ENCODE assay signal across 14 cellular contexts in the genomic region with DNA sequence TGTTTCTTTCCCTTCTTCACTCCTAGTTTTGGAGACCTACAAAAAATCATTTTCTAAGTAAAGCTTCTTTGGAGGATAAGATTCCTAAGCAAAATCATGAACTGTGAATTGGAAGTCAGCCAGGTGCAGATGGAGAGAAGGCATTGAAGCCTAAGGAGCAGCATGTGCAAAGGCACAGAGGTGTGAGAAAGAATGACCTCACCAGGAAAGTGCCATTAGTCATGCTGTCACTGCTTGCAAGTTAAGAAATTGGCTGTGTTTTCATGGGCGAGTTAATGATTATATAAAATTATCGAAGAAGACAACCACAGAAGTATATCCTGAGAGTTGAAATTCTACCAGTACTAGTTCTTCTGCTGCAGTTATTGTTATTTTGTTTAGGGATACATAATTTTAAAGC.
"Had no signal": no experiment of that assay in that cellular context is flagged by ENCODE, and none has a peak within 500 bp of the region (broad histone marks: within the 10 kb centered on the region; RNA-seq: fewer than 3 reads in every experiment).

No MANE protein-coding gene starts in this region.

- ATAC-seq: activated CD8-positive, alpha-beta memory T cell treated with anti-CD3 and anti-CD28 coated beads, Interleukin-2, amount 10 ng/mL, durations not matched to agents 7 days and 5 days; left ventricle myocardium superior; stimulated activated naive CD8-positive, alpha-beta T cell treated with anti-CD3 and anti-CD28 coated beads, Interleukin-15, Interleukin-2, amounts not matched to agents 100 U/mL and 50 U/mL, for 24 hours had no signal

- H3K4me1 ChIP-seq: right atrium auricular region, transverse colon, vagina had no signal

- H3K9me3 ChIP-seq: right atrium auricular region, transverse colon, vagina had no signal

- H3K27ac ChIP-seq: right atrium auricular region, transverse colon, vagina had no signal

- H3K4me3 ChIP-seq: right atrium auricular region, transverse colon, vagina had no signal

- H3K27me3 ChIP-seq: right atrium auricular region, transverse colon, vagina had no signal

- DNase-seq: activated B cell treated with CpG ODN at 0.5 μM for 24 hours; activated CD4-positive, alpha-beta memory T cell treated with anti-CD3 and anti-CD28 coated beads, Interleukin-2, amount 10 ng/mL, durations not matched to agents 7 days and 5 days; activated CD4-positive, alpha-beta T cell treated with anti-CD3 and anti-CD28 coated beads for 48 hours; activated CD8-positive, alpha-beta memory T cell treated with anti-CD3 and anti-CD28 coated beads, Interleukin-2, amount 10 ng/mL, durations not matched to agents 7 days and 5 days; caudate nucleus; erythroblast; foreskin melanocyte; kidney; left ventricle myocardium superior; naive B cell; stimulated activated naive CD8-positive, alpha-beta T cell treated with anti-CD3 and anti-CD28 coated beads, Interleukin-15, Interleukin-2, amounts not matched to agents 100 U/mL and 50 U/mL, for 24 hours; transverse colon had no signal

- H3K36me3 ChIP-seq: right atrium auricular region, transverse colon, vagina had no signal
